1 cellular context compared by ENCODE assay signal in genomic region chr16:4800290-4801041, GRCh38.
TF ChIP-seq lines count a peak whose summit lies in the region.

No MANE protein-coding gene starts in this region.

TF ChIP-seq in H1, 55 proteins besides CTCF, POLR2A, EP300 and RAD21:
- TF ChIP-seq RBBP5 (IDR thresholded peaks at IDR 0.05; ENCODE audit: borderline replicate concordance, low read depth, low read length) (no peak), EGR1 (IDR thresholded peaks at IDR 0.05; ENCODE audit: borderline replicate concordance, low read depth, low read length) (no peak), TAF7 (optimal IDR thresholded peaks at IDR 0.05; ENCODE audit: borderline replicate concordance, low read depth, low read length) (no peak), FOSL1 (IDR thresholded peaks at IDR 0.05; ENCODE audit: insufficient read depth, low read depth, low read length) (no peak), YY1 (IDR thresholded peaks at IDR 0.05; ENCODE audit: low read depth, low read length) (no peak), RNF2 (IDR thresholded peaks at IDR 0.05; ENCODE audit: borderline replicate concordance, low read depth, low read length, missing control alignments, poor library complexity, severe bottlenecking) (no peak), TEAD4 (IDR thresholded peaks at IDR 0.05; ENCODE audit: low read depth, low read length) (no peak), SUZ12 (IDR thresholded peaks at IDR 0.05; ENCODE audit: low read length) (no peak), SP4 (IDR thresholded peaks at IDR 0.05; ENCODE audit: low read length) (no peak), ASH2L (IDR thresholded peaks at IDR 0.05; ENCODE audit: low read length) (no peak), SAP30 (IDR thresholded peaks at IDR 0.05; ENCODE audit: insufficient read depth, insufficient replicate concordance, low read length) (no peak), RXRA (IDR thresholded peaks at IDR 0.05; ENCODE audit: insufficient read depth, low read depth, low read length) (no peak)
- TF ChIP-seq, protein P1, sequence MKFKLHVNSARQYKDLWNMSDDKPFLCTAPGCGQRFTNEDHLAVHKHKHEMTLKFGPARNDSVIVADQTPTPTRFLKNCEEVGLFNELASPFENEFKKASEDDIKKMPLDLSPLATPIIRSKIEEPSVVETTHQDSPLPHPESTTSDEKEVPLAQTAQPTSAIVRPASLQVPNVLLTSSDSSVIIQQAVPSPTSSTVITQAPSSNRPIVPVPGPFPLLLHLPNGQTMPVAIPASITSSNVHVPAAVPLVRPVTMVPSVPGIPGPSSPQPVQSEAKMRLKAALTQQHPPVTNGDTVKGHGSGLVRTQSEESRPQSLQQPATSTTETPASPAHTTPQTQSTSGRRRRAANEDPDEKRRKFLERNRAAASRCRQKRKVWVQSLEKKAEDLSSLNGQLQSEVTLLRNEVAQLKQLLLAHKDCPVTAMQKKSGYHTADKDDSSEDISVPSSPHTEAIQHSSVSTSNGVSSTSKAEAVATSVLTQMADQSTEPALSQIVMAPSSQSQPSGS (IDR thresholded peaks at IDR 0.05; ENCODE audit: low read length): no peak
